10 cellular contexts compared by ENCODE assay signal in genomic region chr7:94160719-94161435, GRCh38.
DNase-seq lines count a peak whose midpoint lies in the region; ATAC-seq, FAIRE-seq and TF ChIP-seq lines count a peak whose summit lies in the region.
"Had no signal": no experiment of that assay in that cellular context is flagged by ENCODE, and none has a peak within 500 bp of the region (broad histone marks: within the 10 kb centered on the region; RNA-seq: fewer than 3 reads in every experiment).

No MANE protein-coding gene starts in this region.

- FAIRE-seq in H54 (lab: Jason Lieb, UNC) = no peak

- DNase-seq in CD1c-positive myeloid dendritic cell (ENCODE audit: extremely low spot score) (peak; percentile 73), SW480 (ENCODE audit: low spot score) (peak; percentile 47), NCI-H2171 treated with DMSO at 0.1 percent for 48 hours (lab: John Stamatoyannopoulos, UW) (no peak), H54 (ENCODE audit: insufficient read length, low spot score) (no peak), UCSD-AML1 (lab: John Stamatoyannopoulos, UW; ENCODE audit: unreplicated experiment) (no peak), NCI-H1417 (lab: John Stamatoyannopoulos, UW) (no peak)
- DNase-seq: activated effector memory CD4-positive, alpha-beta T cell treated with Interleukin-2 at 50 U/mL for 16 hours; DND-41 had no signal

- ATAC-seq in GM19351 (IDR thresholded peaks at IDR 0.05; ENCODE audit: unreplicated experiment) (peak; percentile 98), HG03095 (IDR thresholded peaks at IDR 0.05; ENCODE audit: unreplicated experiment) (peak; percentile 97)

- TF ChIP-seq POLR2A in H54 (IDR thresholded peaks at IDR 0.05; ENCODE audit: low read depth, low read length) = no peak

Comparison
In these comparisons a context has a peak if more than half of its experiments do, and no peak if none do; other contexts are left out.
1. DNase-seq: peak in CD1c-positive myeloid dendritic cell (single experiment) and SW480 (single experiment); none in NCI-H2171 treated with DMSO at 0.1 percent for 48 hours (single experiment), H54 (single experiment), UCSD-AML1 (single experiment) and NCI-H1417 (0 of 3).